ENCODE assay signal across 8 cellular contexts in the genomic region with DNA sequence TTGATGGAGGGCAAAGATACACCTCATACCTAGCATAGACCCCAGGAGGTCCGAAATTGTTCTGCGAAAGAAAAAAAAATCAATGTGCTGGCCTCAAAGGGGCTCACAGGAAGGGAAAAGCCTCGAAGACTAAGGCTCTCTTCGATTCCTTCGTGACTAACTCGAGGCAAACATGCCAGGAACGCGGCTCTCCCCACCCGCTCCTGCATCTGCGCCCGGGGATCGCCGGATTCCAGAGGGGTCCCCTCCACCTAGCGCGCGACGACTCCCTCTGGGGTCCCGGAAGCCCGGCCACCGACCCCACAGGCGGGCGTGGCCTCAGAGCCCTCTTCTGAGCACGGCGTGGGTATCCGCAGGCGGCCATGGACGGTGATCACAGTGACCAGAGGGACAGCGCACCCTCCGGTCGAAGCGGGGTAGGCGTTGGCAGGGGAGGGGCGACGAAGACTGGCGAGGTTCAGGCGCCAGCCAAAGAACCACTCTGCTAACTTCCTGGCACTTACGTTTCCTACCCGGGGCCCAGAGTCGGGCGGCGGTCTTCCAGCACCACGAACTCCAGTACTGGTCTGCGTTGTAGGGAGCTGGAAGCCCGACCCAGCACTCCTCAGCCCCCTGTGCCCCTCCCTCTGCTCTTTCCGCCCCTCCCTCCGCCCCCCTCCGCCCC. TPM values are rescaled to one million over a fixed set of nuclear protein-coding genes. Genes with fewer than 3 reads are reported as not detected.
DNase-seq lines count a peak whose midpoint lies in the region; ATAC-seq and TF ChIP-seq lines count a peak whose summit lies in the region.

No MANE protein-coding gene starts in this region.

- H2AK5ac ChIP-seq in neuronal stem cell (ENCODE audit: low read depth, low read length), result no peak overlapping the region

- peak; percentile 49 to 62 for ATAC-seq in CD4-positive, CD25-positive, alpha-beta regulatory T cell (ENCODE audit: low read depth in 2 of 2)
- peak; percentile 54 for ATAC-seq in HG02970 (IDR thresholded peaks at IDR 0.05; ENCODE audit: low FRiP score, unreplicated experiment)
- ATAC-seq in activated T-cell treated with anti-CD3 and anti-CD28 coated beads, Interleukin-2, amount 50 U/mL, for 72 hours (replicated peaks in 1 of 2), result peak; percentile 72 to 76

- no peaks in the 10 kb centered on the region for H3K9me3 ChIP-seq in CD4-positive, CD25-positive, alpha-beta regulatory T cell (ENCODE audit: control insufficient read depth in 2 of 2, low read length in 2 of 2)
- H3K9me3 ChIP-seq in neuronal stem cell (replicated peaks in 1 of 2; ENCODE audit: control insufficient read depth in 2 of 2, insufficient read depth in 1 of 2, low read depth in 1 of 2, low read length in 2 of 2), result no peaks in the 10 kb centered on the region

- peak overlapping the region; percentile 97 for H2BK5ac ChIP-seq in neuronal stem cell (ENCODE audit: low read length)

- peak overlapping the region; percentile 41 for H2BK12ac ChIP-seq in neuronal stem cell (ENCODE audit: low read length)

- DNase-seq in CD4-positive, CD25-positive, alpha-beta regulatory T cell, result no peak
- peak; percentile 87 for DNase-seq in NCI-H1694 (lab: John Stamatoyannopoulos, UW)
- peak; percentile 83 to 85 for DNase-seq in activated T-cell treated with anti-CD3 and anti-CD28 coated beads, Interleukin-2, amount 50 U/mL, for 72 hours
- peak; percentile 29 for DNase-seq in glomerular endothelial cell (ENCODE audit: extremely low read depth, low read depth, low spot score)
- DNase-seq in neuronal stem cell (ENCODE audit: low spot score), result peak; percentile 83
- DNase-seq in NCI-H446 treated with DMSO at 0.1 percent for 48 hours (lab: John Stamatoyannopoulos, UW), result no peak

- H3K27me3 Mint-ChIP-seq in CD4-positive, CD25-positive, alpha-beta regulatory T cell, result no peaks in the 10 kb centered on the region
- no peaks in the 10 kb centered on the region for H3K27me3 Mint-ChIP-seq in activated T-cell treated with anti-CD3 and anti-CD28 coated beads, Interleukin-2, amount 50 U/mL, for 72 hours (ENCODE audit: low read depth)

- H2BK120ac ChIP-seq in neuronal stem cell (ENCODE audit: low read depth, low read length), result no peak overlapping the region

- H3K4me1 Mint-ChIP-seq in CD4-positive, CD25-positive, alpha-beta regulatory T cell, result peaks cover 16 to 65% (median 42%) of the 10 kb centered on the region in 4 donors
- peaks cover 48% of the 10 kb centered on the region for H3K4me1 Mint-ChIP-seq in activated T-cell treated with anti-CD3 and anti-CD28 coated beads, Interleukin-2, amount 50 U/mL, for 72 hours (ENCODE audit: low read depth)

- no peaks in the 10 kb centered on the region for H3K27me3 ChIP-seq in CD4-positive, CD25-positive, alpha-beta regulatory T cell (ENCODE audit: control insufficient read depth, insufficient read depth, low read length)
- H3K27me3 ChIP-seq in neuronal stem cell (ENCODE audit: control insufficient read depth in 3 of 3, insufficient read depth in 3 of 3, low read depth in 1 of 3, low read length in 3 of 3), result no peaks in the 10 kb centered on the region

- peak overlapping the region; percentile 90 to 97 (median 94) for H3K27ac Mint-ChIP-seq in CD4-positive, CD25-positive, alpha-beta regulatory T cell
- peak overlapping the region; percentile 93 for H3K27ac Mint-ChIP-seq in activated T-cell treated with anti-CD3 and anti-CD28 coated beads, Interleukin-2, amount 50 U/mL, for 72 hours

- no peaks in the 10 kb centered on the region for H3K9me3 Mint-ChIP-seq in CD4-positive, CD25-positive, alpha-beta regulatory T cell
- H3K9me3 Mint-ChIP-seq in activated T-cell treated with anti-CD3 and anti-CD28 coated beads, Interleukin-2, amount 50 U/mL, for 72 hours, result no peaks in the 10 kb centered on the region

- H3K4me3 Mint-ChIP-seq in CD4-positive, CD25-positive, alpha-beta regulatory T cell, result peak overlapping the region; percentile 87 to 97 (median 90)
- H3K4me3 Mint-ChIP-seq in activated T-cell treated with anti-CD3 and anti-CD28 coated beads, Interleukin-2, amount 50 U/mL, for 72 hours, result peak overlapping the region; percentile 93 to 95

- H3K36me3 Mint-ChIP-seq in CD4-positive, CD25-positive, alpha-beta regulatory T cell, result peaks cover 15% of the 10 kb centered on the region
- peaks cover 3 to 32% of the 10 kb centered on the region in 2 donors for H3K36me3 Mint-ChIP-seq in activated T-cell treated with anti-CD3 and anti-CD28 coated beads, Interleukin-2, amount 50 U/mL, for 72 hours (ENCODE audit: insufficient read depth in 2 of 2)

- peak overlapping the region; percentile 98 for H3K18ac ChIP-seq in neuronal stem cell (ENCODE audit: low read length)

- peak overlapping the region; percentile 97 for H2AFZ ChIP-seq in neuronal stem cell (ENCODE audit: low read length)

- peak overlapping the region; percentile 88 for H3K4me3 ChIP-seq in CD4-positive, CD25-positive, alpha-beta regulatory T cell (ENCODE audit: low read depth, low read length)
- peak overlapping the region; percentile 86 to 97 for H3K4me3 ChIP-seq in neuronal stem cell (ENCODE audit: low read length in 2 of 2)

- H3K79me1 ChIP-seq in neuronal stem cell (ENCODE audit: low read depth, low read length), result peaks cover 2% of the 10 kb centered on the region

- H3K9ac ChIP-seq in neuronal stem cell (ENCODE audit: low read depth, low read length, poor library complexity), result peak overlapping the region; percentile 93

- peak overlapping the region; percentile 86 for H3K27ac ChIP-seq in CD4-positive, CD25-positive, alpha-beta regulatory T cell (ENCODE audit: insufficient read depth, low read length, poor library complexity, severe bottlenecking)
- H3K27ac ChIP-seq in neuronal stem cell (replicated peaks; ENCODE audit: low read length), result peak overlapping the region; percentile 99

- H3K36me3 ChIP-seq in CD4-positive, CD25-positive, alpha-beta regulatory T cell (ENCODE audit: control insufficient read depth, insufficient read depth, low read length), result peaks cover 15% of the 10 kb centered on the region
- H3K36me3 ChIP-seq in neuronal stem cell (replicated peaks in 1 of 2; ENCODE audit: control insufficient read depth in 2 of 2, insufficient read depth in 2 of 2, low read length in 2 of 2), result peaks cover 6 to 33% of the 10 kb centered on the region in 2 donors

- H3K4me1 ChIP-seq in CD4-positive, CD25-positive, alpha-beta regulatory T cell (ENCODE audit: control insufficient read depth, insufficient read depth, low read length, poor library complexity, severe bottlenecking), result peaks cover 43% of the 10 kb centered on the region
- H3K4me1 ChIP-seq in neuronal stem cell (ENCODE audit: control insufficient read depth in 2 of 2, insufficient read depth in 1 of 2, low read depth in 1 of 2, low read length in 2 of 2), result peaks cover 4 to 5% of the 10 kb centered on the region in 2 donors

- no peak overlapping the region for H4K91ac ChIP-seq in neuronal stem cell (ENCODE audit: low read depth, low read length, poor library complexity)

- peak; percentile 68 for TF ChIP-seq POLR2A in GM18526 (IDR thresholded peaks at IDR 0.05; ENCODE audit: extremely low read depth, insufficient read length)

- H4K8ac ChIP-seq in neuronal stem cell (ENCODE audit: low read depth, low read length), result peak overlapping the region; percentile 43

- H3K4me2 ChIP-seq in neuronal stem cell (ENCODE audit: insufficient read depth, low read length, poor library complexity, severe bottlenecking), result peak overlapping the region; percentile 77

- H3K4ac ChIP-seq in neuronal stem cell (ENCODE audit: low read length), result no peak overlapping the region

- peak overlapping the region; percentile 81 for H2BK15ac ChIP-seq in neuronal stem cell (ENCODE audit: low read length)

- no peak overlapping the region for H3K14ac ChIP-seq in neuronal stem cell (ENCODE audit: low read length)

- WGBS in neuronal stem cell (ENCODE audit: extremely low coverage in 2 of 2, insufficient read length in 2 of 2, insufficient replicate concordance in 1 of 2), 2 donors, result no CpG with 5 or more reads among the region's 47 CpGs

- peak overlapping the region; percentile 99 for H3K23ac ChIP-seq in neuronal stem cell (ENCODE audit: low read depth, low read length, poor library complexity)

RNA-seq across cellular contexts. Expression of a gene that starts 0.5 kb away (rescaled TPM):
- 80.4 TPM for total RNA-seq in CD4-positive, CD25-positive, alpha-beta regulatory T cell
- 10 to 100 TPM; 18.2 to 29.0 (median 22.0) TPM for polyA plus RNA-seq in CD4-positive, CD25-positive, alpha-beta regulatory T cell
- total RNA-seq in activated T-cell treated with anti-CD3 and anti-CD28 coated beads, Interleukin-2, amount 50 U/mL, for 72 hours, result 10 to 100 TPM; 61.1 to 64.9 TPM
- 41.6 and 64.8 TPM in 2 replicates for total RNA-seq in glomerular endothelial cell
- 56.1 TPM for polyA plus RNA-seq in neuronal stem cell (2013, experiment 1 of 2)
- 56.0 TPM for polyA plus RNA-seq in neuronal stem cell (2013, experiment 2 of 2)

Comparison
In these comparisons a context has a peak if more than half of its experiments do, and no peak if none do; other contexts are left out.
1. DNase-seq: peak in NCI-H1694 (single experiment), activated T-cell treated with anti-CD3 and anti-CD28 coated beads, Interleukin-2, amount 50 U/mL, for 72 hours (2 of 2), glomerular endothelial cell (single experiment) and neuronal stem cell (single experiment); none in CD4-positive, CD25-positive, alpha-beta regulatory T cell (0 of 3) and NCI-H446 treated with DMSO at 0.1 percent for 48 hours (single experiment).
2. Peak in every context shown above with its lines, with median percentiles within 50 percentile points of each other: ATAC-seq.